2 cellular contexts compared by ENCODE assay signal in the genomic region with DNA sequence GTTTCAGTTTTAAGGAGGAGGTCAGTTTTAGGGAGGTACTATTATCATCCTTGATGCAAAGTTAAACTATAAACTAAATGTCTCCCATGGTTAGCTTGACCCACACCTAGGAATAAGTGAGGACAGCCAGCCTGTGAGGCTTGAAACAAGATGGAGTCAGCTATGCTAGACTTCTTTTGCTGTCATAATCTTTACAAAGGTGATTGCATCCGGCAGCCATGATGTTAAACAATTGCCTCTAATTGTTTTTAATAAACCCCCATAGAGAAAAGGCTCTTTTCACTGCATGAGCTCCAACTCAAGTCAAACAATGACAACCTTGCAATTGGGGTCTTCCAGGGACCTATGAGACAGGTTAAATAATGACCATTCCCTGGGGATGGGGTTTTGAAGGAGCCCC.
A peak's percentile ranks its signal among the peaks of the same experiment; 100 is the strongest.
TF ChIP-seq lines count a peak whose summit lies in the region.

No MANE protein-coding gene starts in this region.

TF ChIP-seq in HepG2, 621 proteins besides CTCF, POLR2A, EP300 and RAD21:
- TF ChIP-seq ZNF432 (CRISPR knock-in tag; IDR thresholded peaks at IDR 0.05; ENCODE audit: borderline replicate concordance) (peak; percentile 95), TBL1XR1 (IDR thresholded peaks at IDR 0.05; ENCODE audit: borderline replicate concordance, low read length, partially characterized antibody) (no peak)

TF ChIP-seq in GM12878, 131 proteins besides CTCF, POLR2A, EP300 and RAD21:
- TF ChIP-seq NFIC (IDR thresholded peaks at IDR 0.05; ENCODE audit: low read depth, low read length): 0 out of 2 replicates have a peak, but pooled peaks have one; percentile 25
- TF ChIP-seq SREBF1 (IDR thresholded peaks at IDR 0.05; ENCODE audit: low read length): no peak
- peak; percentile 45; the same call in 1 of the 2 replicates for TF ChIP-seq YY1 (IDR thresholded peaks at IDR 0.05; ENCODE audit: low read depth, low read length)
- no peak for TF ChIP-seq KDM1A (IDR thresholded peaks at IDR 0.05; ENCODE audit: borderline replicate concordance)
